In the genomic region with DNA sequence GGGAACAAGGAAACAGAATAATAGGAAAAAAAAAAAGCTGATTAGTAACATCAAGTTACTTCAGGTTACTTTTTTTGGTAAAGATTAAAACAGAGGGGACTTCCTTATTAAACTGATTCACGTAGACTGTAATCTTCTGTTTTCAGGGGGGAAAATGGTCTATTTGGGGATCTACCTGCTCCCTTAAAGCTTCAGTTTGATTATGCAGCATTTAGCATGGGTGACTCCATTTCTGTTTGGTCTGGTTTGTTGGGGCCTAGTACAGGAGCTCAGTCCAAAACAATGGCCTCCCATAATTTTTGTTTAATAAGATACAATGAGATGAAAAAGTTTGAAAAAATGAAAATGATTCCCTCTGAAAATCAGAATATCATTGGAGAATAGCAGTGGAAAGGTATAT, we compare ENCODE assay signal across 19 cellular contexts. TPM values are rescaled to one million over a fixed set of nuclear protein-coding genes. Genes with fewer than 3 reads are reported as not detected.
DNase-seq lines count a peak whose midpoint lies in the region; ATAC-seq, FAIRE-seq and TF ChIP-seq lines count a peak whose summit lies in the region.
"Had no signal": no experiment of that assay in that cellular context is flagged by ENCODE, and none has a peak within 500 bp of the region (broad histone marks: within the 10 kb centered on the region; RNA-seq: fewer than 3 reads in every experiment).

No MANE protein-coding gene starts in this region.

- H3K27me3 Mint-ChIP-seq in Calu3 (ENCODE audit: unreplicated experiment), result no peaks in the 10 kb centered on the region
- H3K27me3 Mint-ChIP-seq in GM23338 (ENCODE audit: insufficient read depth, low read depth, poor library complexity), result peaks cover 2% of the 10 kb centered on the region
- H3K27me3 Mint-ChIP-seq in type B pancreatic cell, result no peaks in the 10 kb centered on the region
- H3K27me3 Mint-ChIP-seq: CD4-positive, alpha-beta T cell had no signal

- peaks cover 3% of the 10 kb centered on the region; the same call in 2 of the 3 replicates for H3K9me3 ChIP-seq in GM12878 (replicated peaks; ENCODE audit: control insufficient read depth, insufficient read depth, low read length)
- H3K9me3 ChIP-seq: HAP-1 had no signal

- TF ChIP-seq EP300 in GM12878 (IDR thresholded peaks at IDR 0.05; ENCODE audit: borderline replicate concordance in 1 of 2, control insufficient read depth in 1 of 2, low read depth in 2 of 2, low read length in 2 of 2), result no peak

- H3K27ac ChIP-seq in GM23338 (ENCODE audit: low read depth) (no peak overlapping the region), GM12878 (ENCODE audit: control insufficient read depth, insufficient read depth) (no peak overlapping the region)

- no peaks in the 10 kb centered on the region for H4K20me1 ChIP-seq in GM23338 (replicated peaks; ENCODE audit: insufficient read depth)
- no peaks in the 10 kb centered on the region for H4K20me1 ChIP-seq in GM12878 (ENCODE audit: control insufficient read depth, insufficient read depth)

- ATAC-seq in GM23338, result no peak
- no peak for ATAC-seq in GM12878
- ATAC-seq in left cardiac atrium, result no peak

- H2AFZ ChIP-seq in GM23338 (no peak overlapping the region), GM12878 (ENCODE audit: control insufficient read depth, low read depth, low read length) (no peak overlapping the region)

- POLR2A ChIA-PET in GM12878 (lab: Charles Lee), result interaction anchor here (1.3 to 2.0 kb wide), 2 partner anchors 15 to 18 kb away, joined by 6 to 11 read pairs; no protein-coding TSS in a partner anchor

- TF ChIP-seq CTCF in Calu3 (IDR thresholded peaks at IDR 0.05; ENCODE audit: unreplicated experiment), result no peak
- TF ChIP-seq CTCF in GM23338 (conservative IDR thresholded peaks at IDR 0.05; ENCODE audit: low read depth in 2 of 2), result no peak
- TF ChIP-seq CTCF in GM12878 (IDR thresholded peaks at IDR 0.05 in 2 of 3, conservative IDR thresholded peaks at IDR 0.05 in 1 of 3; ENCODE audit: control insufficient read depth in 2 of 3, extremely low read depth in 1 of 3, insufficient read depth in 1 of 3, low read depth in 3 of 3, low read length in 3 of 3), result no peak
- TF ChIP-seq CTCF in type B pancreatic cell (conservative IDR thresholded peaks at IDR 0.05), result no peak

- intact Hi-C loops in Calu3 (cut with micrococcal nuclease; ENCODE audit: unreplicated experiment) (no loop called here), GM12878 (cut with micrococcal nuclease; ENCODE audit: unreplicated experiment) (no loop called here), left cardiac atrium (cut with DNase I) (no loop called here)

- H3K4me1 Mint-ChIP-seq in Calu3 (ENCODE audit: low read depth, unreplicated experiment), result peaks cover 12% of the 10 kb centered on the region
- peaks cover 17% of the 10 kb centered on the region for H3K4me1 Mint-ChIP-seq in GM23338
- no peaks in the 10 kb centered on the region for H3K4me1 Mint-ChIP-seq in type B pancreatic cell (ENCODE audit: unreplicated experiment)

- BruUV-seq in Calu3 (replicated peaks; lab: Mats Ljungman, UMichigan) (no TSS peak), GM12878 (replicated peaks; lab: Mats Ljungman, UMichigan) (no TSS peak)

- WGBS in GM12878 (ENCODE audit: insufficient coverage, insufficient replicate concordance, low lambda C conversion rate, missing lambda C conversion rate), result 91% methylated on average over 1 of the region's 1 CpG

- CTCF ChIA-PET in Calu3 (lab: Charles Lee) (interaction anchor here (1.2 kb wide), 1 partner anchor 107 kb away, joined by 5 read pairs; no protein-coding TSS in a partner anchor), GM12878 (lab: Yijun Ruan, JAX) (interaction anchor here (0.6 to 1.9 kb wide), 6 partner anchors 22 to 175 kb away, joined by 3 to 5 read pairs (median 3); no protein-coding TSS in a partner anchor)

- H3K27me3 ChIP-seq in GM23338 (ENCODE audit: insufficient read depth) (no peaks in the 10 kb centered on the region), GM12878 (replicated peaks in 1 of 2; ENCODE audit: control insufficient read depth in 2 of 2, insufficient read depth in 2 of 2, low read length in 1 of 2) (no peaks in the 10 kb centered on the region)

- H3K36me3 ChIP-seq in GM23338 (ENCODE audit: insufficient read depth), result no peaks in the 10 kb centered on the region
- H3K36me3 ChIP-seq in GM12878 (ENCODE audit: control insufficient read depth in 2 of 2, insufficient read depth in 2 of 2, low read length in 1 of 2), result 0 out of 4 replicates have a peak, but pooled peaks cover 0 to 2% of the 10 kb centered on the region in 2 experiments
- H3K36me3 ChIP-seq: HAP-1 had no signal

- no peak overlapping the region for H3K9ac ChIP-seq in GM12878 (ENCODE audit: control insufficient read depth, insufficient read depth, low read length)

- peaks cover 7% of the 10 kb centered on the region for H3K36me3 Mint-ChIP-seq in Calu3 (ENCODE audit: insufficient read depth, unreplicated experiment)
- H3K36me3 Mint-ChIP-seq in GM23338 (ENCODE audit: low read depth), result no peaks in the 10 kb centered on the region
- H3K36me3 Mint-ChIP-seq in type B pancreatic cell, result peaks cover 4% of the 10 kb centered on the region

- DNase-seq in Calu3, result no peak
- DNase-seq in GM23338 (ENCODE audit: low spot score), result no peak
- no peak for DNase-seq in GM12878 (ENCODE audit: low read depth, low spot score)
- DNase-seq in frontal cortex (ENCODE audit: low spot score in 2 of 2), result no peak
- no peak for DNase-seq in type B pancreatic cell (ENCODE audit: extremely low spot score, unreplicated experiment)
- no peak for DNase-seq in left cardiac atrium
- DNase-seq in LoVo (ENCODE audit: low spot score), result no peak
- DNase-seq: CD4-positive, alpha-beta T cell; CD8-positive, alpha-beta memory T cell; DMS53; DMS79 treated with DMSO at 0.1 percent for 48 hours; GF-D8; GOT3; HFFc6 had no signal

- FAIRE-seq in GM12878 (lab: Jason Lieb, UNC) (no peak), frontal cortex (lab: Jason Lieb, UNC) (no peak)
- FAIRE-seq: H54 had no signal

- RAD21 ChIA-PET in GM12878 (lab: Charles Lee; ENCODE audit: unreplicated experiment), result interaction anchor here (1.2 to 1.7 kb wide), 2 partner anchors 10 to 32 kb away, joined by 3 to 4 read pairs; no protein-coding TSS in a partner anchor

- H3K9me2 ChIP-seq in GM23338 (ENCODE audit: insufficient read depth), result no peaks in the 10 kb centered on the region

- TF ChIP-seq POLR2A in GM12878 (IDR thresholded peaks at IDR 0.05; ENCODE audit: low read depth, low read length), result no peak

- no peaks in the 10 kb centered on the region; the same call in 1 of the 2 replicates for H3K79me2 ChIP-seq in GM23338 (replicated peaks; ENCODE audit: insufficient read depth)
- peaks cover 86% of the 10 kb centered on the region for H3K79me2 ChIP-seq in GM12878 (ENCODE audit: control insufficient read depth, insufficient read depth, low read length)

- SMC1A ChIA-PET in GM12878 (lab: Charles Lee; ENCODE audit: uncharacterized antibody, unreplicated experiment), result interaction anchor here (0.7 to 13.5 kb wide), 12 partner anchors 9 to 31 kb away, joined by 3 to 124 read pairs (median 6); no protein-coding TSS in a partner anchor

- in situ Hi-C loops in GM12878 (cut with MboI), result no loop called here

- H3K9me3 Mint-ChIP-seq in Calu3 (ENCODE audit: low read depth, unreplicated experiment) (no peaks in the 10 kb centered on the region), GM23338 (no peaks in the 10 kb centered on the region), type B pancreatic cell (no peaks in the 10 kb centered on the region)
- H3K9me3 Mint-ChIP-seq: CD4-positive, alpha-beta T cell; CD8-positive, alpha-beta memory T cell; HFFc6 had no signal

- no peak overlapping the region for H3K4me3 ChIP-seq in GM23338
- H3K4me3 ChIP-seq in GM12878, result no peak overlapping the region
- H3K4me3 ChIP-seq: HAP-1 had no signal

- no peak overlapping the region for H3K4me2 ChIP-seq in GM23338
- no peak overlapping the region for H3K4me2 ChIP-seq in GM12878 (ENCODE audit: control insufficient read depth, insufficient read depth)

- H3K27ac Mint-ChIP-seq in Calu3 (ENCODE audit: unreplicated experiment) (peak overlapping the region; percentile 11), GM23338 (peak overlapping the region; percentile 29; the same call in 1 of the 2 replicates), type B pancreatic cell (no peak overlapping the region)
- H3K27ac Mint-ChIP-seq: CD4-positive, alpha-beta T cell; HFFc6 had no signal

- H3K4me1 ChIP-seq in GM23338 (ENCODE audit: insufficient read depth) (peaks cover 11% of the 10 kb centered on the region), GM12878 (ENCODE audit: control insufficient read depth, insufficient read depth, low read length) (0 out of 2 replicates have a peak, but pooled peaks cover 5% of the 10 kb centered on the region)
- H3K4me1 ChIP-seq: HAP-1 had no signal

- TF ChIP-seq RAD21 in GM12878 (IDR thresholded peaks at IDR 0.05; ENCODE audit: insufficient read depth, low read depth, low read length), result no peak

- no peak overlapping the region for H3K4me3 Mint-ChIP-seq in Calu3 (ENCODE audit: low read depth, unreplicated experiment)
- no peak overlapping the region for H3K4me3 Mint-ChIP-seq in GM23338
- no peak overlapping the region for H3K4me3 Mint-ChIP-seq in type B pancreatic cell
- H3K4me3 Mint-ChIP-seq: CD14-positive monocyte; CD4-positive, alpha-beta T cell; CD8-positive, alpha-beta memory T cell; HFFc6 had no signal

- H3F3A ChIP-seq in GM23338 (replicated peaks; ENCODE audit: low read depth), result no peaks in the 10 kb centered on the region

RNA-seq across cellular contexts. Expression of a gene that starts 34.6 kb away (rescaled TPM):
- total RNA-seq in Calu3 (2022) (3.2 and 5.4 TPM in 2 replicates), GM12878 (2014; rRNA removed) (24.2 and 27.2 TPM in 2 replicates), GM12878 (2014; rRNA removed; fragmentation: Illumina TruSeq; extraction: Trizol) (24.4 and 25.6 TPM in 2 replicates), GM12878 (2021) (19.0 and 20.2 TPM in 2 replicates), frontal cortex (1.6 TPM), type B pancreatic cell (ENCODE audit: low replicate concordance) (1.8 and 3.8 TPM in 2 replicates), left cardiac atrium (1 to 10 TPM; 1.8 to 2.3 TPM)
- total RNA-seq in GM23338 (2014; rRNA removed; shearing (Covaris generic)), result 3.0 and 8.3 TPM in 2 replicates
- polyA plus RNA-seq in GM23338 (2016; fragmentation: Nextera tagmentation; extraction: Ambion mirVana) (1.9 and 2.9 TPM in 2 replicates), GM12878 (2011; rRNA removed) (15.4 and 21.3 TPM in 2 replicates), GM12878 (2014; fragmentation: Illumina TruSeq; extraction: Trizol) (18.6 and 23.7 TPM in 2 replicates), GM12878 (2014; fragmentation: Nextera tagmentation; extraction: Ambion mirVana) (1 to 10 TPM; 7.4 to 10.0 TPM), GM12878 (2014; rRNA removed) (17.3 and 19.3 TPM in 2 replicates), GM12878 (2016; fragmentation: Nextera tagmentation; extraction: Ambion mirVana) (10 to 100 TPM; 14.6 to 15.5 TPM)
- 172 and 194 TPM in 2 replicates for total RNA-seq in GM12878 (2013; cell fraction: nucleolus; rRNA removed)
- 9.0 TPM for polyA plus RNA-seq in GM12878 (2011; ENCODE audit: low read depth)
- polyA plus RNA-seq in GM12878 (2011; cell fraction: cytosol; rRNA removed), result 6.2 and 7.2 TPM in 2 replicates
- 23.0 and 25.2 TPM in 2 replicates for polyA plus RNA-seq in GM12878 (2011; cell fraction: nucleus; rRNA removed)
- 15.4 and 23.3 TPM in 2 replicates for polyA plus RNA-seq in GM12878 (2012)
- polyA minus RNA-seq in GM12878 (2011; rRNA and poly(A)+ RNA removed), result 22.5 and 25.5 TPM in 2 replicates
- 6.9 and 10.0 TPM in 2 replicates for polyA minus RNA-seq in GM12878 (2011; cell fraction: cytosol; rRNA and poly(A)+ RNA removed)
- 24.5 and 36.4 TPM in 2 replicates for polyA minus RNA-seq in GM12878 (2011; cell fraction: nucleus; rRNA and poly(A)+ RNA removed)
- total RNA-seq: A172, G401 had no signal
